1 cellular context compared by ENCODE assay signal in genomic region chr21:46516068-46516467, GRCh38.
TF ChIP-seq lines count a peak whose summit lies in the region.

No MANE protein-coding gene starts in this region.

TF ChIP-seq in endothelial cell of umbilical vein, 7 proteins besides CTCF, POLR2A, EP300 and RAD21:
- TF ChIP-seq FOS (IDR thresholded peaks at IDR 0.05; ENCODE audit: borderline replicate concordance, insufficient read depth, low read length) (no peak), MAX (IDR thresholded peaks at IDR 0.05; ENCODE audit: insufficient read depth, insufficient read length) (no peak), GATA2 (IDR thresholded peaks at IDR 0.05; ENCODE audit: insufficient read depth, insufficient read length, low read depth, low read length) (no peak), JUN (IDR thresholded peaks at IDR 0.05; ENCODE audit: borderline replicate concordance, insufficient read depth, insufficient read length, low read depth) (no peak), POLR2AphosphoS5 (IDR thresholded peaks at IDR 0.05; ENCODE audit: insufficient read depth, low read depth, low read length) (no peak), MYC (IDR thresholded peaks at IDR 0.05; ENCODE audit: low read depth, low read length) (no peak), EZH2 (IDR thresholded peaks at IDR 0.05; ENCODE audit: borderline replicate concordance, low read depth, low read length, severe bottlenecking) (no peak)
TF ChIP-seq in endothelial cell of umbilical vein: peak in this region for 0.
